Comparison of ENCODE assay signal across 1 cellular context in the genomic region with DNA sequence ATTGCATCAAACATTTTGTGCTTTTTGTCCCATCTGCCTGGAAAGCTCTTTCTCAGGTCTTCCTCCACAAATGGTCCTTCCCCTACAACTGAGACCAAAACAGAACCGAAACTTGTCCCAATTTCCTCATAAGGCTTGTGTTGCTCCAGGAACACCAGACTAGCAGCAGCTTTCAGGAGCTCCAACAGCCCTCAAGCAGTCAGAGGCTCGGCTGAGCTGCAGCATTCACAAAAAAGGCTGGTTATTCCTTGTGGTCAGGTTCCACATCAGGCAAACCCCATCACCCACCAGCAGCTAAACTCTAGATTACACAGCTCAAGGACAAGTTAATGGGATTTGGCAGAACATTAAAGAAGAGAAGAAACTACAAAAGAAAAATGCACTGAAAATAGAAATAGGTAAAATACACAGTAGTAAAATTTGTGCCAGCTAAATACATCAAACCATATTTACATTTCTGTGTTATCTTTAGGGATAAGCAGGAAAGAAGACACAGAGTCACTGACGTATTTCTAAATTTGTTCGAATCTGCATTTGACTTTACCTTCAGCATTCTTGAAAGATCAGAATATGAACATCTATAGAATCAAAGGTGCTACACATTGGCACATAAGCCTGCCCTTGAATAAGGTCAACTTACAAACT.
A peak's percentile ranks its signal among the peaks of the same experiment; 100 is the strongest.
TF ChIP-seq lines count a peak whose summit lies in the region.

No MANE protein-coding gene starts in this region.

TF ChIP-seq in HepG2, 621 proteins besides CTCF, POLR2A, EP300 and RAD21 (continued from another document):
- TF ChIP-seq, protein P1, sequence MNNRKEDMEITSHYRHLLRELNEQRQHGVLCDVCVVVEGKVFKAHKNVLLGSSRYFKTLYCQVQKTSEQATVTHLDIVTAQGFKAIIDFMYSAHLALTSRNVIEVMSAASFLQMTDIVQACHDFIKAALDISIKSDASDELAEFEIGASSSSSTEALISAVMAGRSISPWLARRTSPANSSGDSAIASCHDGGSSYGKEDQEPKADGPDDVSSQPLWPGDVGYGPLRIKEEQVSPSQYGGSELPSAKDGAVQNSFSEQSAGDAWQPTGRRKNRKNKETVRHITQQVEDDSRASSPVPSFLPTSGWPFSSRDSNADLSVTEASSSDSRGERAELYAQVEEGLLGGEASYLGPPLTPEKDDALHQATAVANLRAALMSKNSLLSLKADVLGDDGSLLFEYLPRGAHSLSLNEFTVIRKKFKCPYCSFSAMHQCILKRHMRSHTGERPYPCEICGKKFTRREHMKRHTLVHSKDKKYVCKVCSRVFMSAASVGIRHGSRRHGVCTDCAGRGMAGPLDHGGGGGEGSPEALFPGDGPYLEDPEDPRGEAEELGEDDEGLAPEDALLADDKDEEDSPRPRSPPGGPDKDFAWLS (CRISPR knock-in tag; IDR thresholded peaks at IDR 0.05; ENCODE audit: borderline replicate concordance) = no peak
- no peak for TF ChIP-seq STAT5B (CRISPR knock-in tag; IDR thresholded peaks at IDR 0.05)
- peak; percentile 22; the same call in 1 of the 2 replicates for TF ChIP-seq WIZ (CRISPR knock-in tag; IDR thresholded peaks at IDR 0.05)
- TF ChIP-seq ZNF652 (CRISPR knock-in tag; IDR thresholded peaks at IDR 0.05; ENCODE audit: borderline replicate concordance, low read depth) = 0 out of 2 replicates have a peak, but pooled peaks have one; percentile 44
- TF ChIP-seq, protein P2, sequence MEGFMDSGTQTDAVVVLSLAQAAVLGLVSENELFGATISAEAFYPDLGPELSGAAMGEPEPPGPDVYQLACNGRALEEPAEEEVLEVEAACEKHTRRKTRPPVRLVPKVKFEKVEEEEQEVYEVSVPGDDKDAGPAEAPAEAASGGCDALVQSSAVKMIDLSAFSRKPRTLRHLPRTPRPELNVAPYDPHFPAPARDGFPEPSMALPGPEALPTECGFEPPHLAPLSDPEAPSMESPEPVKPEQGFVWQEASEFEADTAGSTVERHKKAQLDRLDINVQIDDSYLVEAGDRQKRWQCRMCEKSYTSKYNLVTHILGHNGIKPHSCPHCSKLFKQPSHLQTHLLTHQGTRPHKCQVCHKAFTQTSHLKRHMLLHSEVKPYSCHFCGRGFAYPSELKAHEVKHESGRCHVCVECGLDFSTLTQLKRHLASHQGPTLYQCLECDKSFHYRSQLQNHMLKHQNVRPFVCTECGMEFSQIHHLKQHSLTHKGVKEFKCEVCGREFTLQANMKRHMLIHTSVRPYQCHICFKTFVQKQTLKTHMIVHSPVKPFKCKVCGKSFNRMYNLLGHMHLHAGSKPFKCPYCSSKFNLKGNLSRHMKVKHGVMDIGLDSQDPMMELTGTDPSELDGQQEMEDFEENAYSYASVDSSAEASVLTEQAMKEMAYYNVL (CRISPR knock-in tag; IDR thresholded peaks at IDR 0.05; ENCODE audit: borderline replicate concordance) = no peak
- no peak for TF ChIP-seq ZKSCAN5 (CRISPR knock-in tag; IDR thresholded peaks at IDR 0.05)
- peak; percentile 86; the same call in 1 of the 2 replicates for TF ChIP-seq MIXL1 (CRISPR knock-in tag; IDR thresholded peaks at IDR 0.05)
- no peak for TF ChIP-seq SATB2 (CRISPR knock-in tag; IDR thresholded peaks at IDR 0.05)
- TF ChIP-seq CEBPB (IDR thresholded peaks at IDR 0.05; ENCODE audit: borderline replicate concordance, low read depth, low read length) = no peak
- no peak for TF ChIP-seq AGO2 (optimal IDR thresholded peaks at IDR 0.05; ENCODE audit: low read depth, low read length)
- no peak for TF ChIP-seq ELF1 (CRISPR knock-in tag; IDR thresholded peaks at IDR 0.05)
- no peak for TF ChIP-seq ZNF282 (IDR thresholded peaks at IDR 0.05; ENCODE audit: partially characterized antibody)
- TF ChIP-seq, protein P3, sequence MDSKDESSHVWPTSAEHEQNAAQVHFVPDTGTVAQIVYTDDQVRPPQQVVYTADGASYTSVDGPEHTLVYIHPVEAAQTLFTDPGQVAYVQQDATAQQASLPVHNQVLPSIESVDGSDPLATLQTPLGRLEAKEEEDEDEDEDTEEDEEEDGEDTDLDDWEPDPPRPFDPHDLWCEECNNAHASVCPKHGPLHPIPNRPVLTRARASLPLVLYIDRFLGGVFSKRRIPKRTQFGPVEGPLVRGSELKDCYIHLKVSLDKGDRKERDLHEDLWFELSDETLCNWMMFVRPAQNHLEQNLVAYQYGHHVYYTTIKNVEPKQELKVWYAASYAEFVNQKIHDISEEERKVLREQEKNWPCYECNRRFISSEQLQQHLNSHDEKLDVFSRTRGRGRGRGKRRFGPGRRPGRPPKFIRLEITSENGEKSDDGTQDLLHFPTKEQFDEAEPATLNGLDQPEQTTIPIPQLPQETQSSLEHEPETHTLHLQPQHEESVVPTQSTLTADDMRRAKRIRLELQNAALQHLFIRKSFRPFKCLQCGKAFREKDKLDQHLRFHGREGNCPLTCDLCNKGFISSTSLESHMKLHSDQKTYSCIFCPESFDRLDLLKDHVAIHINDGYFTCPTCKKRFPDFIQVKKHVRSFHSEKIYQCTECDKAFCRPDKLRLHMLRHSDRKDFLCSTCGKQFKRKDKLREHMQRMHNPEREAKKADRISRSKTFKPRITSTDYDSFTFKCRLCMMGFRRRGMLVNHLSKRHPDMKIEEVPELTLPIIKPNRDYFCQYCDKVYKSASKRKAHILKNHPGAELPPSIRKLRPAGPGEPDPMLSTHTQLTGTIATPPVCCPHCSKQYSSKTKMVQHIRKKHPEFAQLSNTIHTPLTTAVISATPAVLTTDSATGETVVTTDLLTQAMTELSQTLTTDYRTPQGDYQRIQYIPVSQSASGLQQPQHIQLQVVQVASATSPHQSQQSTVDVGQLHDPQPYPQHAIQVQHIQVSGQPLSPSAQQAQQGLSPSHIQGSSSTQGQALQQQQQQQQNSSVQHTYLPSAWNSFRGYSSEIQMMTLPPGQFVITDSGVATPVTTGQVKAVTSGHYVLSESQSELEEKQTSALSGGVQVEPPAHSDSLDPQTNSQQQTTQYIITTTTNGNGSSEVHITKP (CRISPR knock-in tag; IDR thresholded peaks at IDR 0.05; ENCODE audit: low read depth) = no peak
- TF ChIP-seq ZNF768 (CRISPR knock-in tag; IDR thresholded peaks at IDR 0.05) = no peak
- TF ChIP-seq NPAS2 (CRISPR knock-in tag; IDR thresholded peaks at IDR 0.05; ENCODE audit: borderline replicate concordance) = no peak
- peak; percentile 24; the same call in 1 of the 2 replicates for TF ChIP-seq ZKSCAN8 (CRISPR knock-in tag; IDR thresholded peaks at IDR 0.05; ENCODE audit: borderline replicate concordance)
- TF ChIP-seq, protein P4, sequence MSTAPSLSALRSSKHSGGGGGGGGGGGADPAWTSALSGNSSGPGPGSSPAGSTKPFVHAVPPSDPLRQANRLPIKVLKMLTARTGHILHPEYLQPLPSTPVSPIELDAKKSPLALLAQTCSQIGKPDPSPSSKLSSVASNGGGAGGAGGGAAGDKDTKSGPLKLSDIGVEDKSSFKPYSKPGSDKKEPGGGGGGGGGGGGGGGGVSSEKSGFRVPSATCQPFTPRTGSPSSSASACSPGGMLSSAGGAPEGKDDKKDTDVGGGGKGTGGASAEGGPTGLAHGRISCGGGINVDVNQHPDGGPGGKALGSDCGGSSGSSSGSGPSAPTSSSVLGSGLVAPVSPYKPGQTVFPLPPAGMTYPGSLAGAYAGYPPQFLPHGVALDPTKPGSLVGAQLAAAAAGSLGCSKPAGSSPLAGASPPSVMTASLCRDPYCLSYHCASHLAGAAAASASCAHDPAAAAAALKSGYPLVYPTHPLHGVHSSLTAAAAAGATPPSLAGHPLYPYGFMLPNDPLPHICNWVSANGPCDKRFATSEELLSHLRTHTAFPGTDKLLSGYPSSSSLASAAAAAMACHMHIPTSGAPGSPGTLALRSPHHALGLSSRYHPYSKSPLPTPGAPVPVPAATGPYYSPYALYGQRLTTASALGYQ (CRISPR knock-in tag; IDR thresholded peaks at IDR 0.05) = peak; percentile 83
- peak; percentile 42; the same call in 1 of the 2 replicates for TF ChIP-seq SIX4 (CRISPR knock-in tag; IDR thresholded peaks at IDR 0.05)
